In genomic region chr22:50569041-50569459, GRCh38 we compare ENCODE assay signal across 22 cellular contexts. TPM values are rescaled to one million over a fixed set of nuclear protein-coding genes. Genes with fewer than 3 reads are reported as not detected.
DNase-seq lines count a peak whose midpoint lies in the region; ATAC-seq and TF ChIP-seq lines count a peak whose summit lies in the region.
"Had no signal": no experiment of that assay in that cellular context is flagged by ENCODE, and none has a peak within 500 bp of the region (broad histone marks: within the 10 kb centered on the region; RNA-seq: fewer than 3 reads in every experiment).

No MANE protein-coding gene starts in this region.

- DNase-seq in body of pancreas (peak; percentile 46 to 80 (median 72)), EL (no peak)
- no peak for DNase-seq in stimulated activated CD4-positive, alpha-beta T cell treated with anti-CD3 and anti-CD28 coated beads, Interleukin-2, amount 100 ng/mL, for 48 hours
- DNase-seq: activated CD4-positive, alpha-beta memory T cell treated with anti-CD3 and anti-CD28 coated beads for 36 hours; activated naive CD8-positive, alpha-beta T cell treated with anti-CD3 and anti-CD28 coated beads, Interleukin-2, amount 50 U/mL, for 24 hours; Calu3; esophagus squamous epithelium; gastrocnemius medialis; Karpas-422; naive B cell; NCI-H187 treated with DMSO at 0.1 percent for 48 hours; NCI-H2227 treated with DMSO at 0.1 percent for 48 hours; NCI-H748 treated with DMSO at 0.1 percent for 48 hours; occipital lobe; T-helper 9 cell; upper lobe of right lung had no signal

- peaks cover 24% of the 10 kb centered on the region for H3K4me1 ChIP-seq in body of pancreas
- H3K4me1 ChIP-seq in mucosa of rectum (ENCODE audit: control insufficient read depth in 2 of 2, insufficient read depth in 2 of 2, low read length in 2 of 2): peaks cover 15 to 20% of the 10 kb centered on the region in 2 donors
- H3K4me1 ChIP-seq: right atrium auricular region, upper lobe of right lung had no signal

- ATAC-seq in body of pancreas (peak; percentile 47), GM21515 (IDR thresholded peaks at IDR 0.05; ENCODE audit: unreplicated experiment) (no peak)
- ATAC-seq: activated naive CD8-positive, alpha-beta T cell treated with anti-CD3 and anti-CD28 coated beads, Interleukin-2, amount 50 U/mL, for 24 hours; gastrocnemius medialis; upper lobe of right lung; WTC11 had no signal

- TF ChIP-seq CTCF in 22Rv1 (IDR thresholded peaks at IDR 0.05) (no peak), body of pancreas (IDR thresholded peaks at IDR 0.05) (no peak)

- TF ChIP-seq POLR2A in body of pancreas (IDR thresholded peaks at IDR 0.05): no peak

- H3K9ac ChIP-seq in mucosa of rectum (ENCODE audit: low read depth in 1 of 2, low read length in 2 of 2): no peak overlapping the region

- H3K27me3 ChIP-seq in body of pancreas (no peaks in the 10 kb centered on the region), mucosa of rectum (ENCODE audit: control insufficient read depth in 2 of 2, insufficient read depth in 2 of 2, low read length in 2 of 2) (no peaks in the 10 kb centered on the region)
- H3K27me3 ChIP-seq: esophagus squamous epithelium, gastrocnemius medialis, right atrium auricular region, upper lobe of right lung had no signal

- H3K9me3 ChIP-seq in body of pancreas: no peaks in the 10 kb centered on the region
- H3K9me3 ChIP-seq in mucosa of rectum (ENCODE audit: control insufficient read depth in 2 of 2, low read length in 2 of 2): no peaks in the 10 kb centered on the region
- H3K9me3 ChIP-seq: esophagus squamous epithelium, gastrocnemius medialis, right atrium auricular region, upper lobe of right lung had no signal

- intact Hi-C loops in body of pancreas (cut with DNase I): no loop called here

- 38 to 44% methylated on average over 8 of the region's 8 CpGs for WGBS in body of pancreas, 2 donors

- H3K4me3 ChIP-seq in body of pancreas (no peak overlapping the region), mucosa of rectum (ENCODE audit: low read length in 2 of 2) (no peak overlapping the region)
- H3K4me3 ChIP-seq: esophagus squamous epithelium, gastrocnemius medialis, right atrium auricular region, upper lobe of right lung had no signal

- H3K36me3 ChIP-seq in body of pancreas (replicated peaks in 1 of 2; ENCODE audit: insufficient read depth in 1 of 2, low read depth in 2 of 2) (no peaks in the 10 kb centered on the region), mucosa of rectum (ENCODE audit: control insufficient read depth in 2 of 2, insufficient read depth in 2 of 2, low read length in 2 of 2) (peaks cover 9 to 17% of the 10 kb centered on the region in 2 donors)
- H3K36me3 ChIP-seq: upper lobe of right lung had no signal

- H3K27ac ChIP-seq in 22Rv1 (peak overlapping the region; percentile 72), body of pancreas (peak overlapping the region in 2 of 4 donors; percentile 30 to 66), mucosa of rectum (ENCODE audit: low read depth in 2 of 2, low read length in 2 of 2) (peak overlapping the region; percentile 61 to 62)
- H3K27ac ChIP-seq: esophagus squamous epithelium, gastrocnemius medialis, right atrium auricular region, upper lobe of right lung had no signal

RNA-seq across cellular contexts. Expression of gene SYCE3, which starts 6.3 kb away (rescaled TPM):
- not detected for total RNA-seq in body of pancreas
- total RNA-seq: Calu3, gastrocnemius medialis, H1, occipital lobe, right atrium auricular region, upper lobe of right lung had no signal

RNA-seq across cellular contexts. Expression of gene CPT1B, which starts 9.2 kb away (rescaled TPM):
- total RNA-seq in body of pancreas: 10 to 100 TPM in 1 of 2 donors, 1 to 10 TPM in 1; 8.3 to 34.9 TPM

RNA-seq across cellular contexts. Expression of gene CHKB, which starts 13.6 kb away (rescaled TPM):
- total RNA-seq in body of pancreas: 100 to 1,000 TPM in 1 of 2 donors, 10 to 100 TPM in 1; 43.3 to 122 TPM

RNA-seq across cellular contexts. Expression of gene KLHDC7B, which starts 23.4 kb away (rescaled TPM):
- not detected for total RNA-seq in body of pancreas
- total RNA-seq: gastrocnemius medialis, H1, occipital lobe, right atrium auricular region, WTC11 had no signal

RNA-seq across cellular contexts. Expression of gene MAPK8IP2, which starts 31.5 kb away (rescaled TPM):
- 1 to 10 TPM; 2.9 to 3.6 TPM for total RNA-seq in body of pancreas

Comparison
In these comparisons a context has a peak if more than half of its experiments do, and no peak if none do; other contexts are left out.
1. DNase-seq: peak in body of pancreas (4 of 4); none in EL (single experiment) and stimulated activated CD4-positive, alpha-beta T cell treated with anti-CD3 and anti-CD28 coated beads, Interleukin-2, amount 100 ng/mL, for 48 hours (0 of 2).